ENCODE assay signal across 8 cellular contexts in genomic region chr12:69239286-69239921, GRCh38. TPM values are rescaled to one million over a fixed set of nuclear protein-coding genes. Genes with fewer than 3 reads are reported as not detected.
DNase-seq lines count a peak whose midpoint lies in the region; ATAC-seq, FAIRE-seq and TF ChIP-seq lines count a peak whose summit lies in the region.

A gene with protein sequence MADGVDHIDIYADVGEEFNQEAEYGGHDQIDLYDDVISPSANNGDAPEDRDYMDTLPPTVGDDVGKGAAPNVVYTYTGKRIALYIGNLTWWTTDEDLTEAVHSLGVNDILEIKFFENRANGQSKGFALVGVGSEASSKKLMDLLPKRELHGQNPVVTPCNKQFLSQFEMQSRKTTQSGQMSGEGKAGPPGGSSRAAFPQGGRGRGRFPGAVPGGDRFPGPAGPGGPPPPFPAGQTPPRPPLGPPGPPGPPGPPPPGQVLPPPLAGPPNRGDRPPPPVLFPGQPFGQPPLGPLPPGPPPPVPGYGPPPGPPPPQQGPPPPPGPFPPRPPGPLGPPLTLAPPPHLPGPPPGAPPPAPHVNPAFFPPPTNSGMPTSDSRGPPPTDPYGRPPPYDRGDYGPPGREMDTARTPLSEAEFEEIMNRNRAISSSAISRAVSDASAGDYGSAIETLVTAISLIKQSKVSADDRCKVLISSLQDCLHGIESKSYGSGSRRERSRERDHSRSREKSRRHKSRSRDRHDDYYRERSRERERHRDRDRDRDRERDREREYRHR (plus strand): TSS chr12:69239569. CDS start chr12:69239647, 78 bp downstream.

- DNase-seq in GM12892 (ENCODE audit: insufficient read length) (peak; percentile 79), NCI-H1436 (lab: John Stamatoyannopoulos, UW) (peak; percentile 94), SW480 (ENCODE audit: low spot score) (peak; percentile 90), Right ventricle myocardium superior (peak; percentile 98), tibial artery (peak; percentile 93 to 97)
- DNase-seq in activated naive CD8-positive, alpha-beta T cell treated with anti-CD3 and anti-CD28 coated beads, Interleukin-2, amount 50 U/mL, for 24 hours = peak; percentile 98

- peak within 1 kb of the TSS; percentile 74 for H3K27ac ChIP-seq in parathyroid adenoma
- H3K27ac ChIP-seq in tibial artery = peak within 1 kb of the TSS; percentile 86 to 92

- H3K36me3 ChIP-seq in parathyroid adenoma (ENCODE audit: control insufficient read depth, insufficient read depth, low read length) = no peaks in the 10 kb centered on the region
- no peaks in the 10 kb centered on the region for H3K36me3 ChIP-seq in tibial artery

- peak; percentile 96 for FAIRE-seq in GM12892 (lab: Jason Lieb, UNC)

- peaks cover 28% of the 10 kb centered on the region for H3K79me2 ChIP-seq in parathyroid adenoma

- H3K9me3 Mint-ChIP-seq in activated naive CD8-positive, alpha-beta T cell treated with anti-CD3 and anti-CD28 coated beads, Interleukin-2, amount 50 U/mL, for 24 hours = no peaks in the 10 kb centered on the region

- peaks cover 52% of the 10 kb centered on the region for H3K4me1 Mint-ChIP-seq in activated naive CD8-positive, alpha-beta T cell treated with anti-CD3 and anti-CD28 coated beads, Interleukin-2, amount 50 U/mL, for 24 hours

- H3K4me3 ChIP-seq in parathyroid adenoma (ENCODE audit: low read depth, low read length) (peak within 1 kb of the TSS; percentile 83), tibial artery (peak within 1 kb of the TSS; percentile 66 to 91)

- no peaks in the 10 kb centered on the region for H3K27me3 Mint-ChIP-seq in activated naive CD8-positive, alpha-beta T cell treated with anti-CD3 and anti-CD28 coated beads, Interleukin-2, amount 50 U/mL, for 24 hours

- peak; percentile 90 for TF ChIP-seq POLR2A in GM12892 (IDR thresholded peaks at IDR 0.05; ENCODE audit: low read depth, low read length)

- H3K9me3 ChIP-seq in parathyroid adenoma (ENCODE audit: control insufficient read depth, low read length) (no peaks in the 10 kb centered on the region), tibial artery (no peaks in the 10 kb centered on the region)

- peak; percentile 18 for TF ChIP-seq CTCF in parathyroid adenoma (IDR thresholded peaks at IDR 0.05)
- no peak for TF ChIP-seq CTCF in tibial artery (IDR thresholded peaks at IDR 0.05)

- peak within 1 kb of the TSS; percentile 4 for H3K9ac ChIP-seq in parathyroid adenoma

- peaks cover 11% of the 10 kb centered on the region for H3K4me1 ChIP-seq in parathyroid adenoma
- H3K4me1 ChIP-seq in tibial artery = peaks cover 0 to 39% (median 12%) of the 10 kb centered on the region in 4 donors

- intact Hi-C loops in Right ventricle myocardium superior (cut with DNase I) = no loop called here
- intact Hi-C loops in tibial artery (cut with DNase I; ENCODE audit: low total_unique reads) = loop anchor here (5.0 kb wide), 1 partner anchor 348 kb away; the partner anchor contains the start of gene CCT2

- H3K27me3 ChIP-seq in parathyroid adenoma (ENCODE audit: control insufficient read depth, insufficient read depth, low read length) = no peaks in the 10 kb centered on the region
- no peaks in the 10 kb centered on the region for H3K27me3 ChIP-seq in tibial artery

- H3K4me2 ChIP-seq in parathyroid adenoma (ENCODE audit: low read length) = peak within 1 kb of the TSS; percentile 93

- H3K4me3 Mint-ChIP-seq in activated naive CD8-positive, alpha-beta T cell treated with anti-CD3 and anti-CD28 coated beads, Interleukin-2, amount 50 U/mL, for 24 hours = peak within 1 kb of the TSS; percentile 99

- peaks cover 29% of the 10 kb centered on the region for H3K36me3 Mint-ChIP-seq in activated naive CD8-positive, alpha-beta T cell treated with anti-CD3 and anti-CD28 coated beads, Interleukin-2, amount 50 U/mL, for 24 hours (ENCODE audit: low read depth)

- ATAC-seq in HG02840 (IDR thresholded peaks at IDR 0.05; ENCODE audit: low FRiP score, unreplicated experiment) (peak; percentile 91), Right ventricle myocardium superior (ENCODE audit: poor library complexity) (peak; percentile 99)
- peak; percentile 96 for ATAC-seq in activated naive CD8-positive, alpha-beta T cell treated with anti-CD3 and anti-CD28 coated beads, Interleukin-2, amount 50 U/mL, for 24 hours

- peak within 1 kb of the TSS; percentile 100 for H3K27ac Mint-ChIP-seq in activated naive CD8-positive, alpha-beta T cell treated with anti-CD3 and anti-CD28 coated beads, Interleukin-2, amount 50 U/mL, for 24 hours

- H2AFZ ChIP-seq in parathyroid adenoma = peak within 1 kb of the TSS; percentile 87

RNA-seq across cellular contexts. Expression of the gene that starts here (rescaled TPM):
- 73.6 TPM for polyA plus RNA-seq in GM12892 (2012; ENCODE audit: missing spikeins)
- total RNA-seq in Right ventricle myocardium superior = 29.3 TPM

Comparison
In these comparisons a context has a peak if more than half of its experiments do, and no peak if none do; other contexts are left out.
1. Peak in every context shown above with its lines: DNase-seq, ATAC-seq, H3K4me3 ChIP-seq and H3K27ac ChIP-seq.